9 cellular contexts compared by ENCODE assay signal in the genomic region with DNA sequence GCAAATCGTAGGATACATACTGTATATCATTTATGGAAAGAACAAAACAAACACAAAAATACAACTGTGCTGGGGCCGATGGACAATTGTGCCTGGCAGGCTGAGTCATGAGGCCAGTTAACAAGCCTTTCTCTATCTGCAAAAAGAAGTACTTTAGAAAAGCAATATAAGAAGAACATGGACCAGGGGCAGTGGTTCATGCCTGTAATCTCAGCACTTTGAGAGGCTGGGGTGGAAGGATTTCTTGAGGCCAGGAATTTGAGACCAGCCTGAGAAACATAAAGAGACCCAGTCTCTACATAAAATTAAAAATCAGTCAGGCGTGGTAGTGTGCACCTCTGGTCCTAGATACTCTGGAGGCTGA. TPM values are rescaled to one million over a fixed set of nuclear protein-coding genes. Genes with fewer than 3 reads are reported as not detected.
DNase-seq lines count a peak whose midpoint lies in the region; ATAC-seq and TF ChIP-seq lines count a peak whose summit lies in the region.
"Had no signal": no experiment of that assay in that cellular context is flagged by ENCODE, and none has a peak within 500 bp of the region (broad histone marks: within the 10 kb centered on the region; RNA-seq: fewer than 3 reads in every experiment).

No MANE protein-coding gene starts in this region.

- no peak overlapping the region for H2BK12ac ChIP-seq in neuronal stem cell (ENCODE audit: low read length)

- no peaks in the 10 kb centered on the region for H3K9me3 ChIP-seq in PC-3 (ENCODE audit: low read length)
- no peaks in the 10 kb centered on the region for H3K9me3 ChIP-seq in neuronal stem cell (replicated peaks in 1 of 2; ENCODE audit: control insufficient read depth in 2 of 2, insufficient read depth in 1 of 2, low read depth in 1 of 2, low read length in 2 of 2)

- peak overlapping the region; percentile 74 for H3K4me2 ChIP-seq in PC-3 (ENCODE audit: low read length)
- no peak overlapping the region for H3K4me2 ChIP-seq in neuronal stem cell (ENCODE audit: insufficient read depth, low read length, poor library complexity, severe bottlenecking)

- H3K9me2 ChIP-seq in PC-3 (replicated peaks; ENCODE audit: low read length): no peaks in the 10 kb centered on the region

- H3K4ac ChIP-seq in neuronal stem cell (ENCODE audit: low read length): no peak overlapping the region

- TF ChIP-seq CTCF in C4-2B (conservative IDR thresholded peaks at IDR 0.05) (no peak), PC-3 (conservative IDR thresholded peaks at IDR 0.05; ENCODE audit: low read depth, low read length) (no peak), dorsolateral prefrontal cortex (IDR thresholded peaks at IDR 0.05 in 54 of 56, conservative IDR thresholded peaks at IDR 0.05 in 2 of 56; ENCODE audit: low read depth in 1 of 56, partially characterized antibody in 56 of 56) (no peak)

- H3K79me1 ChIP-seq in neuronal stem cell (ENCODE audit: low read depth, low read length): no peaks in the 10 kb centered on the region

- H2AFZ ChIP-seq in PC-3 (ENCODE audit: low read length) (peak overlapping the region; percentile 50), neuronal stem cell (ENCODE audit: low read length) (peak overlapping the region; percentile 19)

- intact Hi-C loops in PC-3 (cut with micrococcal nuclease) (loop anchor here (2.0 kb wide), 1 partner anchor 34 kb away; no protein-coding TSS in a partner anchor), dorsolateral prefrontal cortex (cut with DNase I) (loop anchor here in 1 of 2 donors (2.0 kb wide), 1 partner anchor 22 kb away; a partner anchor contains a TSS)

- H3K18ac ChIP-seq in neuronal stem cell (ENCODE audit: low read length): no peak overlapping the region

- no peak overlapping the region for H4K91ac ChIP-seq in neuronal stem cell (ENCODE audit: low read depth, low read length, poor library complexity)

- H3K4me3 ChIP-seq in PC-3 (ENCODE audit: low read length): peak overlapping the region; percentile 52
- H3K4me3 ChIP-seq in dorsolateral prefrontal cortex: peak overlapping the region in 54 of 59 donors; percentile 5 to 66 (median 43)
- H3K4me3 ChIP-seq in neuronal stem cell (ENCODE audit: low read length in 2 of 2): no peak overlapping the region

- H3K9ac ChIP-seq in PC-3 (ENCODE audit: low read length) (peak overlapping the region; percentile 47), neuronal stem cell (ENCODE audit: low read depth, low read length, poor library complexity) (no peak overlapping the region)

- no peaks in the 10 kb centered on the region for H4K20me1 ChIP-seq in PC-3 (ENCODE audit: low read length)

- no peak for TF ChIP-seq POLR2A in GM18505 (IDR thresholded peaks at IDR 0.05; ENCODE audit: borderline replicate concordance, extremely low read depth, insufficient read depth, insufficient read length)

- H2BK120ac ChIP-seq in neuronal stem cell (ENCODE audit: low read depth, low read length): no peak overlapping the region

- H2AK5ac ChIP-seq in neuronal stem cell (ENCODE audit: low read depth, low read length): no peak overlapping the region

- H2BK5ac ChIP-seq in neuronal stem cell (ENCODE audit: low read length): no peak overlapping the region

- H3K27me3 ChIP-seq in PC-3 (ENCODE audit: low read length): no peaks in the 10 kb centered on the region
- H3K27me3 ChIP-seq in dorsolateral prefrontal cortex: no peaks in the 10 kb centered on the region
- no peaks in the 10 kb centered on the region for H3K27me3 ChIP-seq in neuronal stem cell (ENCODE audit: control insufficient read depth in 3 of 3, insufficient read depth in 3 of 3, low read depth in 1 of 3, low read length in 3 of 3)

- H3K4me1 ChIP-seq in PC-3 (ENCODE audit: insufficient read depth, low read length) (peaks cover 19% of the 10 kb centered on the region), neuronal stem cell (ENCODE audit: control insufficient read depth in 2 of 2, insufficient read depth in 1 of 2, low read depth in 1 of 2, low read length in 2 of 2) (peaks cover 7 to 15% of the 10 kb centered on the region in 2 donors)

- H4K8ac ChIP-seq in neuronal stem cell (ENCODE audit: low read depth, low read length): no peak overlapping the region

- BruUV-seq in PC-3 (replicated peaks; lab: Mats Ljungman, UMichigan): TSS peak; percentile 75

- CTCF ChIA-PET in PC-3 (lab: Charles Lee): no interaction called here

- no peak overlapping the region for H2BK15ac ChIP-seq in neuronal stem cell (ENCODE audit: low read length)

- H3K79me2 ChIP-seq in PC-3 (ENCODE audit: low read length): no peaks in the 10 kb centered on the region

- POLR2A ChIA-PET in PC-3 (lab: Charles Lee; ENCODE audit: unreplicated experiment): no interaction called here

- WGBS in neuronal stem cell (ENCODE audit: extremely low coverage in 2 of 2, insufficient read length in 2 of 2, insufficient replicate concordance in 1 of 2), 2 donors: no CpG with 5 or more reads among the region's 3 CpGs

- H3K27ac ChIP-seq in C4-2B (peak overlapping the region; percentile 92), PC-3 (ENCODE audit: low read length) (peak overlapping the region; percentile 94), dorsolateral prefrontal cortex (peak overlapping the region in 58 of 59 donors; percentile 2 to 90 (median 80)), neuronal stem cell (replicated peaks; ENCODE audit: low read length) (no peak overlapping the region)

- no peak overlapping the region for H3K14ac ChIP-seq in neuronal stem cell (ENCODE audit: low read length)

- DNase-seq in PC-3 (no peak), dorsolateral prefrontal cortex (peak in 1 of 10 donors; percentile 32), neuronal stem cell (ENCODE audit: low spot score) (no peak), occipital lobe (lab: John Stamatoyannopoulos, UW) (no peak), mucosa of gallbladder (ENCODE audit: low spot score) (no peak)

- H3K36me3 ChIP-seq in PC-3 (ENCODE audit: low read depth, low read length) (no peaks in the 10 kb centered on the region), neuronal stem cell (replicated peaks in 1 of 2; ENCODE audit: control insufficient read depth in 2 of 2, insufficient read depth in 2 of 2, low read length in 2 of 2) (no peaks in the 10 kb centered on the region)

- H3K23ac ChIP-seq in neuronal stem cell (ENCODE audit: low read depth, low read length, poor library complexity): no peak overlapping the region

- H3F3A ChIP-seq in PC-3 (ENCODE audit: low read length, unreplicated experiment): peaks cover 8% of the 10 kb centered on the region

- peak; percentile 68 for ATAC-seq in PC-3
- no peak for ATAC-seq in HG02870 (IDR thresholded peaks at IDR 0.05; ENCODE audit: unreplicated experiment)
- no peak for ATAC-seq in GM18505 (IDR thresholded peaks at IDR 0.05; ENCODE audit: unreplicated experiment)

RNA-seq across cellular contexts. Expression of a gene that starts 13.8 kb away (rescaled TPM):
- total RNA-seq in PC-3 (2014; rRNA removed) (not detected in 2 replicates), dorsolateral prefrontal cortex (under 1 TPM in 10 of 120 experiments, not detected in 110; 0.39 to 0.79 (median 0.63) TPM), occipital lobe (0.94 TPM), mucosa of gallbladder (3.8 TPM)
- polyA plus RNA-seq in neuronal stem cell (2013, experiment 1 of 2): 0.14 TPM
- polyA plus RNA-seq in neuronal stem cell (2013, experiment 2 of 2): 0.11 TPM
- total RNA-seq: neural crest cell had no signal

RNA-seq across cellular contexts. Expression of a gene that starts 20.9 kb away (rescaled TPM):
- total RNA-seq in PC-3 (2014; rRNA removed) (0.47 and 1.8 TPM in 2 replicates), dorsolateral prefrontal cortex (10 to 100 TPM in 78 of 120 experiments, 1 to 10 TPM in 42; 4.2 to 19.6 (median 11.2) TPM), occipital lobe (0.78 TPM), mucosa of gallbladder (53.1 TPM)
- 0.33 TPM for polyA plus RNA-seq in neuronal stem cell (2013, experiment 1 of 2)
- polyA plus RNA-seq in neuronal stem cell (2013, experiment 2 of 2): 0.28 TPM

RNA-seq across cellular contexts. Expression of a gene that starts 39.5 kb away (rescaled TPM):
- 9.3 and 13.9 TPM in 2 replicates for total RNA-seq in PC-3 (2014; rRNA removed)
- 100 to 1,000 TPM in 118 of 120 experiments, 10 to 100 TPM in 2; 90.3 to 464 (median 220) TPM for total RNA-seq in dorsolateral prefrontal cortex
- 14.2 TPM for polyA plus RNA-seq in neuronal stem cell (2013, experiment 1 of 2)
- 14.6 TPM for polyA plus RNA-seq in neuronal stem cell (2013, experiment 2 of 2)
- total RNA-seq in occipital lobe: 6.4 TPM
- total RNA-seq in mucosa of gallbladder: 12.3 TPM

RNA-seq across cellular contexts. Expression of a gene that starts 47.0 kb away (rescaled TPM):
- 160 and 163 TPM in 2 replicates for total RNA-seq in PC-3 (2014; rRNA removed)
- total RNA-seq in dorsolateral prefrontal cortex: 10 to 100 TPM in 100 of 120 experiments, 1 to 10 TPM in 20; 4.6 to 36.0 (median 16.2) TPM
- 2.3 TPM for polyA plus RNA-seq in neuronal stem cell (2013, experiment 1 of 2)
- 2.3 TPM for polyA plus RNA-seq in neuronal stem cell (2013, experiment 2 of 2)
- total RNA-seq in occipital lobe: 1.9 TPM
- total RNA-seq in mucosa of gallbladder: 180 TPM

RNA-seq across cellular contexts. Expression of a gene that starts 55.6 kb away (rescaled TPM):
- total RNA-seq in PC-3 (2014; rRNA removed) (2.3 and 2.9 TPM in 2 replicates), dorsolateral prefrontal cortex (1 to 10 TPM in 24 of 120 experiments, under 1 TPM in 28, not detected in 68; 0.23 to 4.8 (median 0.89) TPM), occipital lobe (not detected), mucosa of gallbladder (52.7 TPM)
- polyA plus RNA-seq in neuronal stem cell (2013, experiment 1 of 2): 0.40 TPM
- 0.68 TPM for polyA plus RNA-seq in neuronal stem cell (2013, experiment 2 of 2)
- total RNA-seq: neural crest cell had no signal

Comparison
In these comparisons a context has a peak if more than half of its experiments do, and no peak if none do; other contexts are left out.
1. H3K4me3 ChIP-seq: peak in PC-3 (single experiment) and dorsolateral prefrontal cortex (54 of 59); none in neuronal stem cell (0 of 2).